24 cellular contexts compared by ENCODE assay signal in the genomic region with DNA sequence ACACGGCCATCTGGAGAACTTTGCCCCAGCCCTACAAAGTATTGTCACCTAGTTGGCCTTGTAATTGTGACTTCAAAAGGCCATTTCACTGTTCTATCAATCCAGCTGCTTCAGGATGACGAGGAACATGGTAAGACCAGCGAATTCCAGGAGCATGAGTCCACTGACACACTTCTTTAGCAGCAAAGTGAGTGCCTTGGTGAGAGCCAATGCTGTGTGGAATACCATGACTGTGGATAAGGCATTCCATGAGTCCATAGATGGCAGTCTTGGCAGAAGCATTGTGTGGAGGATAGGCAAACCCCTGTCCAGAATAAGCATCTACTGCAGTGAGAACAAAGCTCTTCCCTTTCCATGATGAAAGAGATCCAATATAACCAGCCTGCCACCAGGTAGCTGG.
DNase-seq lines count a peak whose midpoint lies in the region; ATAC-seq, FAIRE-seq and TF ChIP-seq lines count a peak whose summit lies in the region.
"Had no signal": no experiment of that assay in that cellular context is flagged by ENCODE, and none has a peak within 500 bp of the region (broad histone marks: within the 10 kb centered on the region; RNA-seq: fewer than 3 reads in every experiment).

No MANE protein-coding gene starts in this region.

- H3K36me3 Mint-ChIP-seq in activated CD8-positive, alpha-beta T cell treated with anti-CD3 and anti-CD28 coated beads, Interleukin-2, amount 10 ng/mL, durations not matched to agents 7 days and 5 days (ENCODE audit: low read depth) = no peaks in the 10 kb centered on the region
- H3K36me3 Mint-ChIP-seq: CD8-positive, alpha-beta T cell had no signal

- no peak overlapping the region for H3K4me2 ChIP-seq in mammary epithelial cell (ENCODE audit: insufficient read depth, low read depth, low read length)
- H3K4me2 ChIP-seq: BLaER1 had no signal

- TF ChIP-seq CTCF in mammary epithelial cell (conservative IDR thresholded peaks at IDR 0.05 in 1 of 2, IDR thresholded peaks at IDR 0.05 in 1 of 2; ENCODE audit: extremely low read depth in 1 of 2, insufficient read depth in 1 of 2, low read depth in 1 of 2, low read length in 2 of 2) = no peak
- TF ChIP-seq CTCF in breast epithelium (IDR thresholded peaks at IDR 0.05) = no peak
- TF ChIP-seq CTCF in RWPE2 (IDR thresholded peaks at IDR 0.05; ENCODE audit: poor library complexity, severe bottlenecking) = no peak
- TF ChIP-seq CTCF in bronchial epithelial cell (IDR thresholded peaks at IDR 0.05; ENCODE audit: insufficient read depth, low read length, severe bottlenecking) = no peak

- H3K27me3 ChIP-seq in mammary epithelial cell (ENCODE audit: insufficient read depth, low read length) = no peaks in the 10 kb centered on the region
- H3K27me3 ChIP-seq in breast epithelium = no peaks in the 10 kb centered on the region
- H3K27me3 ChIP-seq in RWPE2 (ENCODE audit: insufficient read depth, poor library complexity, severe bottlenecking) = no peaks in the 10 kb centered on the region
- H3K27me3 ChIP-seq in bronchial epithelial cell (ENCODE audit: control insufficient read depth, insufficient read depth, low read length) = no peaks in the 10 kb centered on the region
- H3K27me3 ChIP-seq: BE2C, BLaER1 had no signal

- no peak for ATAC-seq in RWPE2 (ENCODE audit: low read depth)
- ATAC-seq in activated CD8-positive, alpha-beta T cell treated with anti-CD3 and anti-CD28 coated beads, Interleukin-2, amount 10 ng/mL, durations not matched to agents 7 days and 5 days = no peak
- ATAC-seq: CD8-positive, alpha-beta T cell had no signal

- BruUV-seq in mammary epithelial cell (replicated peaks; lab: Mats Ljungman, UMichigan) = no TSS peak

- FAIRE-seq in bronchial epithelial cell (lab: Jason Lieb, UNC) (peak; percentile 60), urothelium cell line (lab: Jason Lieb, UNC) (no peak)
- FAIRE-seq: A204.1, D721Med, G401.6, GM12891, GM19239 had no signal

- H3K9me3 Mint-ChIP-seq in activated CD8-positive, alpha-beta T cell treated with anti-CD3 and anti-CD28 coated beads, Interleukin-2, amount 10 ng/mL, durations not matched to agents 7 days and 5 days (ENCODE audit: insufficient read depth) = peaks cover 6% of the 10 kb centered on the region
- H3K9me3 Mint-ChIP-seq: CD4-positive, alpha-beta T cell had no signal

- H2AFZ ChIP-seq in mammary epithelial cell (ENCODE audit: low read depth, low read length) = peak overlapping the region; percentile 53

- dilution Hi-C loops in mammary epithelial cell (cut with HindIII; ENCODE audit: low sequenced_read_pairs) = no loop called here

- intact Hi-C loops in mammary epithelial cell (cut with micrococcal nuclease) = no loop called here
- intact Hi-C loops in breast epithelium (cut with DNase I; ENCODE audit: low total_unique reads) = no loop called here

- 84% methylated on average over 3 of the region's 3 CpGs for WGBS in mammary epithelial cell (ENCODE audit: low coverage, missing lambda C conversion rate)

- CTCF ChIA-PET in mammary epithelial cell (lab: Charles Lee; ENCODE audit: low non-redundant PET) = no interaction called here
- CTCF ChIA-PET in activated CD8-positive, alpha-beta T cell treated with anti-CD3 and anti-CD28 coated beads, Interleukin-2, amount 10 ng/mL, durations not matched to agents 7 days and 5 days (lab: Charles Lee) = no interaction called here

- H3K36me3 ChIP-seq in mammary epithelial cell (ENCODE audit: insufficient read depth, low read length) (no peaks in the 10 kb centered on the region), breast epithelium (no peaks in the 10 kb centered on the region), RWPE2 (ENCODE audit: low read depth) (no peaks in the 10 kb centered on the region), bronchial epithelial cell (ENCODE audit: control insufficient read depth, insufficient read depth, low read length) (no peaks in the 10 kb centered on the region)
- H3K36me3 ChIP-seq: BE2C, BLaER1 had no signal

- H3K4me3 ChIP-seq in mammary epithelial cell (replicated peaks in 1 of 3; ENCODE audit: insufficient read depth in 1 of 3, low read depth in 2 of 3, low read length in 3 of 3) (no peak overlapping the region), breast epithelium (no peak overlapping the region), RWPE2 (ENCODE audit: severe bottlenecking) (no peak overlapping the region), bronchial epithelial cell (ENCODE audit: low read depth, low read length) (no peak overlapping the region)
- H3K4me3 ChIP-seq: BLaER1 had no signal

- no peak overlapping the region for H3K4me3 Mint-ChIP-seq in activated CD8-positive, alpha-beta T cell treated with anti-CD3 and anti-CD28 coated beads, Interleukin-2, amount 10 ng/mL, durations not matched to agents 7 days and 5 days
- H3K4me3 Mint-ChIP-seq: CD4-positive, alpha-beta T cell; CD8-positive, alpha-beta T cell had no signal

- in situ Hi-C loops in mammary epithelial cell (cut with MboI; ENCODE audit: low sequenced_read_pairs in 2 of 2) = no loop called here

- H3K27ac Mint-ChIP-seq in activated CD8-positive, alpha-beta T cell treated with anti-CD3 and anti-CD28 coated beads, Interleukin-2, amount 10 ng/mL, durations not matched to agents 7 days and 5 days = no peak overlapping the region
- H3K27ac Mint-ChIP-seq: CD4-positive, alpha-beta T cell; CD8-positive, alpha-beta T cell had no signal

- no peaks in the 10 kb centered on the region for H4K20me1 ChIP-seq in mammary epithelial cell (ENCODE audit: insufficient read depth, low read length)
- H4K20me1 ChIP-seq: BLaER1 had no signal

- DNase-seq in mammary epithelial cell = no peak
- no peak for DNase-seq in breast epithelium (ENCODE audit: low spot score in 2 of 2)
- DNase-seq in RWPE2 (ENCODE audit: low spot score) = no peak
- DNase-seq in bronchial epithelial cell (ENCODE audit: low read depth) = peak; percentile 22
- no peak for DNase-seq in epithelial cell of prostate (ENCODE audit: low read depth, low spot score)
- DNase-seq in urothelium cell line (ENCODE audit: low spot score) = no peak
- no peak for DNase-seq in C1 segment of cervical spinal cord (lab: John Stamatoyannopoulos, UW)
- DNase-seq in activated CD8-positive, alpha-beta T cell treated with anti-CD3 and anti-CD28 coated beads, Interleukin-2, amount 10 ng/mL, durations not matched to agents 7 days and 5 days = no peak
- DNase-seq: ACHN; BE2C; Caco-2; Calu3; CD4-positive, alpha-beta T cell; CD8-positive, alpha-beta T cell; DMS79 treated with DMSO at 0.1 percent for 48 hours; GF-D8 had no signal

- POLR2A ChIA-PET in activated CD8-positive, alpha-beta T cell treated with anti-CD3 and anti-CD28 coated beads, Interleukin-2, amount 10 ng/mL, durations not matched to agents 7 days and 5 days (lab: Charles Lee) = no interaction called here

- H3K9me3 ChIP-seq in mammary epithelial cell (replicated peaks; ENCODE audit: insufficient read depth, low read length) (no peaks in the 10 kb centered on the region), breast epithelium (no peaks in the 10 kb centered on the region), RWPE2 (ENCODE audit: severe bottlenecking) (no peaks in the 10 kb centered on the region)
- H3K9me3 ChIP-seq: BE2C, BLaER1, Caco-2 had no signal

- peaks cover 22% of the 10 kb centered on the region for H3K4me1 ChIP-seq in mammary epithelial cell (ENCODE audit: insufficient read depth, low read length)
- no peaks in the 10 kb centered on the region for H3K4me1 ChIP-seq in breast epithelium
- H3K4me1 ChIP-seq in RWPE2 (ENCODE audit: insufficient read depth, poor library complexity, severe bottlenecking) = no peaks in the 10 kb centered on the region
- H3K4me1 ChIP-seq: BE2C, BLaER1, Caco-2 had no signal

- no peaks in the 10 kb centered on the region for H3K4me1 Mint-ChIP-seq in activated CD8-positive, alpha-beta T cell treated with anti-CD3 and anti-CD28 coated beads, Interleukin-2, amount 10 ng/mL, durations not matched to agents 7 days and 5 days (ENCODE audit: low read depth)

- no peak for TF ChIP-seq POLR2A in breast epithelium (IDR thresholded peaks at IDR 0.05)

- H3K9ac ChIP-seq in mammary epithelial cell (ENCODE audit: insufficient read depth, low read length) = no peak overlapping the region
- H3K9ac ChIP-seq: BLaER1 had no signal

- peak overlapping the region; percentile 50 for H3K27ac ChIP-seq in mammary epithelial cell (ENCODE audit: insufficient read depth, low read depth, low read length)
- no peak overlapping the region for H3K27ac ChIP-seq in breast epithelium
- H3K27ac ChIP-seq in RWPE2 (ENCODE audit: poor library complexity, severe bottlenecking) = peak overlapping the region; percentile 32
- peak overlapping the region; percentile 67 for H3K27ac ChIP-seq in epithelial cell of prostate
- H3K27ac ChIP-seq: 22Rv1, BLaER1, C4-2B had no signal

- no peaks in the 10 kb centered on the region for H3K79me2 ChIP-seq in mammary epithelial cell (ENCODE audit: insufficient read depth, low read length)

- H3K27me3 Mint-ChIP-seq in activated CD8-positive, alpha-beta T cell treated with anti-CD3 and anti-CD28 coated beads, Interleukin-2, amount 10 ng/mL, durations not matched to agents 7 days and 5 days (ENCODE audit: low read depth) = no peaks in the 10 kb centered on the region
- H3K27me3 Mint-ChIP-seq: CD4-positive, alpha-beta T cell had no signal

Comparison
In these comparisons a context has a peak if more than half of its experiments do, and no peak if none do; other contexts are left out.
1. H3K27ac ChIP-seq: peak in mammary epithelial cell (single experiment), RWPE2 (single experiment) and epithelial cell of prostate (single experiment); none in breast epithelium (0 of 2).